ENCODE assay signal across 8 cellular contexts in the genomic region with DNA sequence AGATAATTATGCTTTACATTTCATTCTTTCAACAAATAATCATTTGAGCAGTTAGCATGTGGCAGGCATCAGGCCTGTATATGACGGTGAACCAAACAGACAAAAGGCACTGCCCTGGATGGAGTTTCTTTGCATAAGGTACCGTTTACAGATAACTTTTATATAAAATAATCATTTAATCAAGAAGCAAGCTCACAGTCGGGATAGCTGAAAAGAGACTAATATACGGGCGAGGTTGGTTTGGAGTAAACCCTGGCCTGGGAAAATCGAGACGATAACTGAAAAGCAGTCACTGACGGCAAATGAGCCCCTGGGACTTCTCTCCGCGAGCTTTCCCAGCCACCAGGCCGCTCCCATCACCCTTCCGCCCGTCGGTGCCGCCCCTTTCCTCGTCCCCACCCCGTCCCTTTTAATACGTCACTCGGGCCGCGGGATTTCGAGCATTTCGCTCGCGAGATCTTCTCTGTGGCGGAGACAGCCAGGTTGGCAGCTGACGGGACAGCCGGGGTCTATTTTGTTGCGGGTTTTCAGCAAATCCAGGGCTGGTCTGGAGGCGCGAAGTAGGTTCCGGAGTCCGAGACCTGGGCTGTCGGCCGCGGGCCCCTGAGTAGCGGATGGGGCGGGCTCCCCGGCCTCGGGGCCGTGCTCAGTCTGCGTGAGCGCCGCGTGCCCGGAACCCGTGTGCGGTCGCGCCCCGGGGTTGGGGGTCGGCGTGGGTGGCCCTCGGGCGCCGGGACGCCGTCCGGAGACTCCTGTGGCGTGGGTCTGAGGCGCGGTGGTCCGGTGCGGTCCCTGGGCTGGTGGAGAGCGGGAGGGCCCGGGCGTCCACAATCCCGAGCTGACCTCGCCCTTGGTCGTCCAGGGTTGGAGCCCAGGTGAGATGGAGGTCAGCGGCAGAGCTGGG. TPM values are rescaled to one million over a fixed set of nuclear protein-coding genes. Genes with fewer than 3 reads are reported as not detected.
A peak's percentile ranks its signal among the peaks of the same experiment; 100 is the strongest.
DNase-seq lines count a peak whose midpoint lies in the region; ATAC-seq and TF ChIP-seq lines count a peak whose summit lies in the region.

A gene (plus strand): TSS at position 462 of the 904 bp plus-strand sequence. CDS start 703 bp downstream, outside the sequence.

- H3K9me3 ChIP-seq in testis = no peaks in the 10 kb centered on the region

- peak; percentile 73 for TF ChIP-seq POLR2A in testis (IDR thresholded peaks at IDR 0.05)

- no peak for TF ChIP-seq CTCF in omental fat pad (IDR thresholded peaks at IDR 0.05)
- TF ChIP-seq CTCF in testis (IDR thresholded peaks at IDR 0.05) = no peak

- ATAC-seq in HG02571 (IDR thresholded peaks at IDR 0.05; ENCODE audit: unreplicated experiment) = peak; percentile 99
- ATAC-seq in SK-N-SH treated with all-trans-retinoic acid at 6 μM for 48 hours = peak; percentile 97
- ATAC-seq in omental fat pad (ENCODE audit: low FRiP score) = peak; percentile 99

- H3K36me3 Mint-ChIP-seq in activated naive CD4-positive, alpha-beta T cell treated with anti-CD3 and anti-CD28 coated beads, Interleukin-2, amount 50 U/mL, for 24 hours = peaks cover 8% of the 10 kb centered on the region

- H3K27me3 Mint-ChIP-seq in activated naive CD4-positive, alpha-beta T cell treated with anti-CD3 and anti-CD28 coated beads, Interleukin-2, amount 50 U/mL, for 24 hours = no peaks in the 10 kb centered on the region

- peaks cover 35% of the 10 kb centered on the region for H3K4me1 Mint-ChIP-seq in activated naive CD4-positive, alpha-beta T cell treated with anti-CD3 and anti-CD28 coated beads, Interleukin-2, amount 50 U/mL, for 24 hours

- peak within 1 kb of the TSS; percentile 85 to 97 for H3K27ac ChIP-seq in testis

- H3K27ac Mint-ChIP-seq in activated naive CD4-positive, alpha-beta T cell treated with anti-CD3 and anti-CD28 coated beads, Interleukin-2, amount 50 U/mL, for 24 hours = peak within 1 kb of the TSS; percentile 94

- H3K4me1 ChIP-seq in testis = peaks cover 6% of the 10 kb centered on the region

- no peaks in the 10 kb centered on the region for H3K27me3 ChIP-seq in testis

- no peaks in the 10 kb centered on the region for H3K36me3 ChIP-seq in testis (ENCODE audit: low read depth, missing control alignments)

- H3K4me3 Mint-ChIP-seq in activated naive CD4-positive, alpha-beta T cell treated with anti-CD3 and anti-CD28 coated beads, Interleukin-2, amount 50 U/mL, for 24 hours = peak within 1 kb of the TSS; percentile 96

- intact Hi-C loops in testis (cut with DNase I; ENCODE audit: low total_unique reads) = no loop called here

- H3K9me3 Mint-ChIP-seq in activated naive CD4-positive, alpha-beta T cell treated with anti-CD3 and anti-CD28 coated beads, Interleukin-2, amount 50 U/mL, for 24 hours = no peaks in the 10 kb centered on the region

- H3K4me3 ChIP-seq in testis = peak within 1 kb of the TSS; percentile 87 to 95

- peak; percentile 87 for DNase-seq in GM04504 (ENCODE audit: low read depth)
- DNase-seq in NCI-H1048 (lab: John Stamatoyannopoulos, UW) = peak; percentile 87
- peak; percentile 71 for DNase-seq in glomerular endothelial cell (ENCODE audit: extremely low read depth, low read depth, low spot score)
- peak; percentile 93 for DNase-seq in omental fat pad (ENCODE audit: low spot score)
- DNase-seq in testis = peak; percentile 97

- WGBS in testis, 2 donors = 0% methylated on average over 46 to 60 of the region's 71 CpGs

TF ChIP-seq in SK-N-SH treated with all-trans-retinoic acid at 6 μM for 48 hours, 23 proteins besides CTCF, POLR2A, EP300 and RAD21:
- TF ChIP-seq ISL1 (CRISPR knock-in tag; IDR thresholded peaks at IDR 0.05) (peak; percentile 22; the same call in 1 of the 2 replicates), GLIS3 (CRISPR knock-in tag; IDR thresholded peaks at IDR 0.05) (no peak), ZNF8 (CRISPR knock-in tag; IDR thresholded peaks at IDR 0.05) (0 out of 2 replicates have a peak, but pooled peaks have one; percentile 36)

RNA-seq across cellular contexts. Expression of the gene that starts here (rescaled TPM):
- total RNA-seq in glomerular endothelial cell (35.4 and 45.8 TPM in 2 replicates), omental fat pad (10 to 100 TPM; 40.7 to 55.0 (median 48.3) TPM), testis (10 to 100 TPM; 28.6 to 30.5 TPM)
- polyA plus RNA-seq in testis (ENCODE audit: insufficient read depth, low read depth, low replicate concordance) = 17.5 TPM

Comparison
In these comparisons a context has a peak if more than half of its experiments do, and no peak if none do; other contexts are left out.
1. Peak in every context shown above with its lines: DNase-seq, ATAC-seq, H3K4me3 ChIP-seq and H3K27ac ChIP-seq.